ENCODE assay signal across 8 cellular contexts in genomic region chr11:67583319-67584204, GRCh38. TPM values are rescaled to one million over a fixed set of nuclear protein-coding genes. Genes with fewer than 3 reads are reported as not detected.
DNase-seq lines count a peak whose midpoint lies in the region; ATAC-seq and TF ChIP-seq lines count a peak whose summit lies in the region.

Gene GSTP1 (plus strand): TSS chr11:67583812. CDS start chr11:67583844, 32 bp downstream.

- 1% methylated on average over 36 of the region's 76 CpGs for WGBS in hepatocyte (ENCODE audit: low lambda C conversion rate, missing lambda C conversion rate)

- peak within 1 kb of the TSS; percentile 92 for H3K4me3 ChIP-seq in Loucy (ENCODE audit: low read length, poor library complexity, severe bottlenecking)
- H3K4me3 ChIP-seq in hepatocyte: peak within 1 kb of the TSS; percentile 69
- H3K4me3 ChIP-seq in retinal pigment epithelial cell (ENCODE audit: low read length): peak within 1 kb of the TSS; percentile 83

- no peaks in the 10 kb centered on the region for H3K9me3 ChIP-seq in Loucy (ENCODE audit: insufficient read depth, low read depth, low read length)
- no peaks in the 10 kb centered on the region for H3K9me3 ChIP-seq in hepatocyte (ENCODE audit: low read depth)

- H3K4me1 Mint-ChIP-seq in T-helper 2 cell treated with Interferon-gamma antibody and Interleukin-4, amounts not matched to agents 5 μg/mL and 100 μg/mL, for 36 hours (ENCODE audit: low read depth): peaks cover 36% of the 10 kb centered on the region

- H4K20me1 ChIP-seq in Loucy (ENCODE audit: insufficient read depth, low read length, poor library complexity, severe bottlenecking): peaks cover 45% of the 10 kb centered on the region
- H4K20me1 ChIP-seq in hepatocyte (ENCODE audit: insufficient read depth, poor library complexity, severe bottlenecking): peaks cover 20% of the 10 kb centered on the region

- H3K79me2 ChIP-seq in Loucy (ENCODE audit: insufficient read depth, low read length): peaks cover 57% of the 10 kb centered on the region
- peaks cover 22% of the 10 kb centered on the region for H3K79me2 ChIP-seq in hepatocyte

- peaks cover 20% of the 10 kb centered on the region for H3K27me3 Mint-ChIP-seq in T-helper 2 cell treated with Interferon-gamma antibody and Interleukin-4, amounts not matched to agents 5 μg/mL and 100 μg/mL, for 36 hours (ENCODE audit: low read depth)

- H3K27ac Mint-ChIP-seq in T-helper 2 cell treated with Interferon-gamma antibody and Interleukin-4, amounts not matched to agents 5 μg/mL and 100 μg/mL, for 36 hours: peak within 1 kb of the TSS; percentile 94

- peak within 1 kb of the TSS; percentile 99 for H3K9ac ChIP-seq in Loucy (ENCODE audit: low read depth, low read length, poor library complexity, severe bottlenecking)

- DNase-seq in EH (ENCODE audit: low read depth) (peak; percentile 91), anterior cingulate cortex (lab: John Stamatoyannopoulos, UW) (peak; percentile 13 to 90 (median 80)), hepatocyte (ENCODE audit: low spot score) (peak; percentile 98), retinal pigment epithelial cell (ENCODE audit: low read depth) (peak; percentile 59), NCI-H2081 (lab: John Stamatoyannopoulos, UW) (no peak)
- peak; percentile 83 for DNase-seq in T-helper 2 cell treated with Interferon-gamma antibody and Interleukin-4, amounts not matched to agents 5 μg/mL and 100 μg/mL, for 36 hours (ENCODE audit: low spot score)

- H2AFZ ChIP-seq in Loucy (ENCODE audit: low read length) (no peak within 1 kb of the TSS), hepatocyte (peak within 1 kb of the TSS; percentile 43)

- H3K4me3 Mint-ChIP-seq in T-helper 2 cell treated with Interferon-gamma antibody and Interleukin-4, amounts not matched to agents 5 μg/mL and 100 μg/mL, for 36 hours: peak within 1 kb of the TSS; percentile 96

- H3K36me3 ChIP-seq in Loucy (ENCODE audit: insufficient read depth, low read length) (peaks cover 39% of the 10 kb centered on the region), hepatocyte (replicated peaks; ENCODE audit: insufficient read depth, low read depth) (no peaks in the 10 kb centered on the region)

- no peaks in the 10 kb centered on the region for H3K9me2 ChIP-seq in Loucy (replicated peaks; ENCODE audit: low read depth, low read length)
- no peaks in the 10 kb centered on the region for H3K9me2 ChIP-seq in hepatocyte (replicated peaks; ENCODE audit: insufficient read depth)

- no peaks in the 10 kb centered on the region for H3K9me3 Mint-ChIP-seq in T-helper 2 cell treated with Interferon-gamma antibody and Interleukin-4, amounts not matched to agents 5 μg/mL and 100 μg/mL, for 36 hours

- H3K27ac ChIP-seq in hepatocyte: peak within 1 kb of the TSS; percentile 93

- H3K4me1 ChIP-seq in Loucy (ENCODE audit: insufficient read depth, low read length, poor library complexity, severe bottlenecking) (peaks cover 55% of the 10 kb centered on the region), hepatocyte (ENCODE audit: insufficient read depth) (peaks cover 46% of the 10 kb centered on the region)

- peak; percentile 63 for TF ChIP-seq CTCF in Loucy (conservative IDR thresholded peaks at IDR 0.05; ENCODE audit: low read length)
- TF ChIP-seq CTCF in hepatocyte (IDR thresholded peaks at IDR 0.05; ENCODE audit: poor library complexity): peak; percentile 79
- peak; percentile 60 for TF ChIP-seq CTCF in retinal pigment epithelial cell (conservative IDR thresholded peaks at IDR 0.05; ENCODE audit: low read depth, low read length)

- H3F3A ChIP-seq in Loucy (ENCODE audit: low read depth): peaks cover 5% of the 10 kb centered on the region; the same call in 1 of the 2 replicates

- H3K4me2 ChIP-seq in Loucy (ENCODE audit: low read depth, low read length, poor library complexity, severe bottlenecking): peak within 1 kb of the TSS; percentile 99
- peak within 1 kb of the TSS; percentile 96 for H3K4me2 ChIP-seq in hepatocyte

- peaks cover 23% of the 10 kb centered on the region for H3K36me3 Mint-ChIP-seq in T-helper 2 cell treated with Interferon-gamma antibody and Interleukin-4, amounts not matched to agents 5 μg/mL and 100 μg/mL, for 36 hours (ENCODE audit: low read depth)

- H3K27me3 ChIP-seq in Loucy (ENCODE audit: insufficient read depth, low read length, poor library complexity, severe bottlenecking) (peaks cover 7% of the 10 kb centered on the region), hepatocyte (no peaks in the 10 kb centered on the region)

- ATAC-seq in GM21723 (IDR thresholded peaks at IDR 0.05; ENCODE audit: unreplicated experiment): peak; percentile 60

RNA-seq across cellular contexts. Expression of gene GSTP1, which starts in this region (rescaled TPM):
- total RNA-seq in hepatocyte: 943 and 1,040 TPM in 2 replicates
- polyA plus RNA-seq in hepatocyte: 1,974 and 1,982 TPM in 2 replicates

Comparison
In these comparisons a context has a peak if more than half of its experiments do, and no peak if none do; other contexts are left out.
1. DNase-seq: peak in EH (single experiment), T-helper 2 cell treated with Interferon-gamma antibody and Interleukin-4, amounts not matched to agents 5 μg/mL and 100 μg/mL, for 36 hours (single experiment), anterior cingulate cortex (58 of 58), hepatocyte (single experiment) and retinal pigment epithelial cell (single experiment); none in NCI-H2081 (0 of 2).
2. Peak in every context shown above with its lines, with median percentiles within 50 percentile points of each other: H3K4me3 ChIP-seq and CTCF ChIP-seq.